Comparison of ENCODE assay signal across 1 cellular context in the genomic region with DNA sequence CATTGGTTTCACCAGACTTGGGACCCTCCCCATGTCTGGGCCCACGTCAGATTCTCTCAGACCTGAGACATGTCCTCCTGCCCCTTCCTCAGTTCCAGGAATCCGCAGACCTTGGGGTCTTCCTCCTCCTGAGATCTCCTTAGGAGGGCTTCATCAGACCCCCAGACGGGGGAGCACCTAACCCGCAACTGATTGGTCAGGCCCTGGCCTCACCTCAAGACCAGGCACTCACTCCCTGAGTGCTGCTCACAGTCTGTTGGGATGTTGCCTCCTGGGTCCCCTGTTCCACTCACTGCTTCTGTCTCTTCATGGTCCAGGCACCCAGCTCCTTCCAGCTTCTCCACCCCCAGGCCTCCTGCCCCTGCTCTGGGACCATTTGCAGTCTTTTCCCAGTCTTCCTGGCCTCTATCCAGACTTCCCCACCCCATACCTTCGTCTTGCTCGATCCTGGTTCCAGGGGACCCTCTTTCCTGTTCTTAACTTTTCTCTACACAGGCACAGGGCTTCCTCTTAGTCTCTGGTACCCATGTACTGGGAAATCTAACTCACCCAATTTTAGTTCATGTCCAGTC.
TF ChIP-seq lines count a peak whose summit lies in the region.

No MANE protein-coding gene starts in this region.

TF ChIP-seq in K562, 482 proteins besides CTCF, POLR2A, EP300 and RAD21:
- TF ChIP-seq NFIC (IDR thresholded peaks at IDR 0.05), result peak; percentile 22; the same call in 1 of the 2 replicates
- TF ChIP-seq ZNF184 (CRISPR knock-in tag; IDR thresholded peaks at IDR 0.05), result no peak
